1 cellular context compared by ENCODE assay signal in the genomic region with DNA sequence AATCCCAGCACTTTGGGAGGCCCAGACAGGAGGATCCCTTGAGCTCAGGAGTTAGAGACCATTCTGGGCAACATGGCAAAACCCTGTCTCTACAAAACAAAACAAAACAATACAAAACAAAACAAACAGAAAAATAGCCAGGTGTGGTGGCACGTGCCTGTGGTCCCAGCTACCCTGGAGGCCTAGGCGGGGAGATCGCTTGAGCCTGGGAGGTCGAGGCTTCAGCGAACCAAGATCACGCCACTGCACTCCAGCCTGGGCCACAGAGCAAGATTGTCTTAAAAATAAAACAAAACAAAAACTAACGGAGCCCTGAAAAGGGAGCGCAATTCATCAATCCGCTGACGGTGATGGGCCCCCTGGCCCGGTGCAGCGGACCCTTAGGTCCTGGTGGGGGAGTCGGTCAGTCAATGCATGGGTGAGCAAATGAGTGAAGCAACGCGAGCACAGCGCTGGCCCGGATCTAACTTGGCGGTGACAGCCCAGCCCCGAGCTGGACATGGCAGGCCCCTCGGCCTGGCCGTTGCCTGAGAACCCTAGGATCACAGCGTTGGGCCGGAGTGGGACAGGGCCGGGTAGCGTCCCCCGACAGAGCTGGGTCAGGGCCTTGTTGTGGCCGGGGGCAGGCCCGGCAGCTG.
TF ChIP-seq lines count a peak whose summit lies in the region.

No MANE protein-coding gene starts in this region.

TF ChIP-seq in K562, 482 proteins besides CTCF, POLR2A, EP300 and RAD21 (continued from another document and continues in another):
- TF ChIP-seq, protein P1, sequence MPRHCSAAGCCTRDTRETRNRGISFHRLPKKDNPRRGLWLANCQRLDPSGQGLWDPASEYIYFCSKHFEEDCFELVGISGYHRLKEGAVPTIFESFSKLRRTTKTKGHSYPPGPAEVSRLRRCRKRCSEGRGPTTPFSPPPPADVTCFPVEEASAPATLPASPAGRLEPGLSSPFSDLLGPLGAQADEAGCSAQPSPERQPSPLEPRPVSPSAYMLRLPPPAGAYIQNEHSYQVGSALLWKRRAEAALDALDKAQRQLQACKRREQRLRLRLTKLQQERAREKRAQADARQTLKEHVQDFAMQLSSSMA (CRISPR knock-in tag; IDR thresholded peaks at IDR 0.05): no peak
- no peak for TF ChIP-seq EGR1 (conservative IDR thresholded peaks at IDR 0.05)
- TF ChIP-seq CSDE1 (IDR thresholded peaks at IDR 0.05): no peak
- no peak for TF ChIP-seq ZNF695 (CRISPR knock-in tag; IDR thresholded peaks at IDR 0.05)
- no peak for TF ChIP-seq HDAC8 (tag; IDR thresholded peaks at IDR 0.05)
- no peak for TF ChIP-seq ZNF232 (CRISPR knock-in tag; IDR thresholded peaks at IDR 0.05)
- no peak for TF ChIP-seq NFRKB (IDR thresholded peaks at IDR 0.05; ENCODE audit: low read depth)
- TF ChIP-seq, protein P2, sequence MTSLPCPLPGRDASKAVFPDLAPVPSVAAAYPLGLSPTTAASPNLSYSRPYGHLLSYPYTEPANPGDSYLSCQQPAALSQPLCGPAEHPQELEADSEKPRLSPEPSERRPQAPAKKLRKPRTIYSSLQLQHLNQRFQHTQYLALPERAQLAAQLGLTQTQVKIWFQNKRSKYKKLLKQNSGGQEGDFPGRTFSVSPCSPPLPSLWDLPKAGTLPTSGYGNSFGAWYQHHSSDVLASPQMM (CRISPR knock-in tag; IDR thresholded peaks at IDR 0.05): no peak
- no peak for TF ChIP-seq SNRNP70 (optimal IDR thresholded peaks at IDR 0.05; ENCODE audit: low read depth, low read length)
- TF ChIP-seq ZNF3 (CRISPR knock-in tag; IDR thresholded peaks at IDR 0.05): no peak
- TF ChIP-seq NCOA6 (IDR thresholded peaks at IDR 0.05): no peak
- TF ChIP-seq ARID1B (IDR thresholded peaks at IDR 0.05): peak; percentile 12; the same call in 1 of the 2 replicates
- no peak for TF ChIP-seq ZNF699 (CRISPR knock-in tag; IDR thresholded peaks at IDR 0.05; ENCODE audit: insufficient replicate concordance)
- TF ChIP-seq ZNF175 (CRISPR knock-in tag; IDR thresholded peaks at IDR 0.05; ENCODE audit: low read depth): no peak
- no peak for TF ChIP-seq XRCC3 (IDR thresholded peaks at IDR 0.05)
- TF ChIP-seq TRIM28 (IDR thresholded peaks at IDR 0.05): no peak
- no peak for TF ChIP-seq NR2F6 (CRISPR knock-in tag; IDR thresholded peaks at IDR 0.05)
- no peak for TF ChIP-seq COPS2 (conservative IDR thresholded peaks at IDR 0.05)
- TF ChIP-seq, protein P3, sequence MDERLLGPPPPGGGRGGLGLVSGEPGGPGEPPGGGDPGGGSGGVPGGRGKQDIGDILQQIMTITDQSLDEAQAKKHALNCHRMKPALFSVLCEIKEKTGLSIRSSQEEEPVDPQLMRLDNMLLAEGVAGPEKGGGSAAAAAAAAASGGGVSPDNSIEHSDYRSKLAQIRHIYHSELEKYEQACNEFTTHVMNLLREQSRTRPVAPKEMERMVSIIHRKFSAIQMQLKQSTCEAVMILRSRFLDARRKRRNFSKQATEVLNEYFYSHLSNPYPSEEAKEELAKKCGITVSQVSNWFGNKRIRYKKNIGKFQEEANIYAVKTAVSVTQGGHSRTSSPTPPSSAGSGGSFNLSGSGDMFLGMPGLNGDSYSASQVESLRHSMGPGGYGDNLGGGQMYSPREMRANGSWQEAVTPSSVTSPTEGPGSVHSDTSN (CRISPR knock-in tag; IDR thresholded peaks at IDR 0.05; ENCODE audit: low read depth): no peak
- TF ChIP-seq, protein P3 (tag; conservative IDR thresholded peaks at IDR 0.05; ENCODE audit: low read depth): no peak
- no peak for TF ChIP-seq KDM4B (IDR thresholded peaks at IDR 0.05; ENCODE audit: borderline replicate concordance in 2 of 2, low read depth in 1 of 2)
- TF ChIP-seq, protein P4, sequence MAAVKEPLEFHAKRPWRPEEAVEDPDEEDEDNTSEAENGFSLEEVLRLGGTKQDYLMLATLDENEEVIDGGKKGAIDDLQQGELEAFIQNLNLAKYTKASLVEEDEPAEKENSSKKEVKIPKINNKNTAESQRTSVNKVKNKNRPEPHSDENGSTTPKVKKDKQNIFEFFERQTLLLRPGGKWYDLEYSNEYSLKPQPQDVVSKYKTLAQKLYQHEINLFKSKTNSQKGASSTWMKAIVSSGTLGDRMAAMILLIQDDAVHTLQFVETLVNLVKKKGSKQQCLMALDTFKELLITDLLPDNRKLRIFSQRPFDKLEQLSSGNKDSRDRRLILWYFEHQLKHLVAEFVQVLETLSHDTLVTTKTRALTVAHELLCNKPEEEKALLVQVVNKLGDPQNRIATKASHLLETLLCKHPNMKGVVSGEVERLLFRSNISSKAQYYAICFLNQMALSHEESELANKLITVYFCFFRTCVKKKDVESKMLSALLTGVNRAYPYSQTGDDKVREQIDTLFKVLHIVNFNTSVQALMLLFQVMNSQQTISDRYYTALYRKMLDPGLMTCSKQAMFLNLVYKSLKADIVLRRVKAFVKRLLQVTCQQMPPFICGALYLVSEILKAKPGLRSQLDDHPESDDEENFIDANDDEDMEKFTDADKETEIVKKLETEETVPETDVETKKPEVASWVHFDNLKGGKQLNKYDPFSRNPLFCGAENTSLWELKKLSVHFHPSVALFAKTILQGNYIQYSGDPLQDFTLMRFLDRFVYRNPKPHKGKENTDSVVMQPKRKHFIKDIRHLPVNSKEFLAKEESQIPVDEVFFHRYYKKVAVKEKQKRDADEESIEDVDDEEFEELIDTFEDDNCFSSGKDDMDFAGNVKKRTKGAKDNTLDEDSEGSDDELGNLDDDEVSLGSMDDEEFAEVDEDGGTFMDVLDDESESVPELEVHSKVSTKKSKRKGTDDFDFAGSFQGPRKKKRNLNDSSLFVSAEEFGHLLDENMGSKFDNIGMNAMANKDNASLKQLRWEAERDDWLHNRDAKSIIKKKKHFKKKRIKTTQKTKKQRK (IDR thresholded peaks at IDR 0.05; ENCODE audit: borderline replicate concordance, low read depth, low read length): no peak
- TF ChIP-seq HNRNPUL1 (IDR thresholded peaks at IDR 0.05; ENCODE audit: low read length): no peak
- no peak for TF ChIP-seq HNRNPLL (IDR thresholded peaks at IDR 0.05; ENCODE audit: low read depth, low read length, poor library complexity, severe bottlenecking)
- no peak for TF ChIP-seq NCOR1 (IDR thresholded peaks at IDR 0.05)
- no peak for TF ChIP-seq ZNF124 (CRISPR knock-in tag; IDR thresholded peaks at IDR 0.05)
- no peak for TF ChIP-seq CBFA2T3 (IDR thresholded peaks at IDR 0.05)
- no peak for TF ChIP-seq CBX8 (IDR thresholded peaks at IDR 0.05; ENCODE audit: borderline replicate concordance, extremely low read depth, low read depth, low read length, poor library complexity, severe bottlenecking)
- TF ChIP-seq, protein P5, sequence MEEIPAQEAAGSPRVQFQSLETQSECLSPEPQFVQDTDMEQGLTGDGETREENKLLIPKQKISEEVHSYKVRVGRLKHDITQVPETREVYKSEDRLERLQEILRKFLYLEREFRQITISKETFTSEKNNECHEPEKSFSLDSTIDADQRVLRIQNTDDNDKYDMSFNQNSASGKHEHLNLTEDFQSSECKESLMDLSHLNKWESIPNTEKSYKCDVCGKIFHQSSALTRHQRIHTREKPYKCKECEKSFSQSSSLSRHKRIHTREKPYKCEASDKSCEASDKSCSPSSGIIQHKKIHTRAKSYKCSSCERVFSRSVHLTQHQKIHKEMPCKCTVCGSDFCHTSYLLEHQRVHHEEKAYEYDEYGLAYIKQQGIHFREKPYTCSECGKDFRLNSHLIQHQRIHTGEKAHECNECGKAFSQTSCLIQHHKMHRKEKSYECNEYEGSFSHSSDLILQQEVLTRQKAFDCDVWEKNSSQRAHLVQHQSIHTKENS (CRISPR knock-in tag; IDR thresholded peaks at IDR 0.05): no peak
- TF ChIP-seq, protein P6, sequence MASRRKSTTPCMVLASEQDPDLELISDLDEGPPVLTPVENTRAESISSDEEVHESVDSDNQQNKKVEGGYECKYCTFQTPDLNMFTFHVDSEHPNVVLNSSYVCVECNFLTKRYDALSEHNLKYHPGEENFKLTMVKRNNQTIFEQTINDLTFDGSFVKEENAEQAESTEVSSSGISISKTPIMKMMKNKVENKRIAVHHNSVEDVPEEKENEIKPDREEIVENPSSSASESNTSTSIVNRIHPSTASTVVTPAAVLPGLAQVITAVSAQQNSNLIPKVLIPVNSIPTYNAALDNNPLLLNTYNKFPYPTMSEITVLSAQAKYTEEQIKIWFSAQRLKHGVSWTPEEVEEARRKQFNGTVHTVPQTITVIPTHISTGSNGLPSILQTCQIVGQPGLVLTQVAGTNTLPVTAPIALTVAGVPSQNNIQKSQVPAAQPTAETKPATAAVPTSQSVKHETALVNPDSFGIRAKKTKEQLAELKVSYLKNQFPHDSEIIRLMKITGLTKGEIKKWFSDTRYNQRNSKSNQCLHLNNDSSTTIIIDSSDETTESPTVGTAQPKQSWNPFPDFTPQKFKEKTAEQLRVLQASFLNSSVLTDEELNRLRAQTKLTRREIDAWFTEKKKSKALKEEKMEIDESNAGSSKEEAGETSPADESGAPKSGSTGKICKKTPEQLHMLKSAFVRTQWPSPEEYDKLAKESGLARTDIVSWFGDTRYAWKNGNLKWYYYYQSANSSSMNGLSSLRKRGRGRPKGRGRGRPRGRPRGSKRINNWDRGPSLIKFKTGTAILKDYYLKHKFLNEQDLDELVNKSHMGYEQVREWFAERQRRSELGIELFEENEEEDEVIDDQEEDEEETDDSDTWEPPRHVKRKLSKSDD (conservative IDR thresholded peaks at IDR 0.05; ENCODE audit: low read length): no peak
- no peak for TF ChIP-seq MAFF (IDR thresholded peaks at IDR 0.05; ENCODE audit: low read length)
- TF ChIP-seq PHF21A (IDR thresholded peaks at IDR 0.05; ENCODE audit: borderline replicate concordance, low read depth): no peak
- TF ChIP-seq CREM (IDR thresholded peaks at IDR 0.05; ENCODE audit: low read depth): 0 out of 2 replicates have a peak, but pooled peaks have one; percentile 17
- TF ChIP-seq POLR2G (IDR thresholded peaks at IDR 0.05; ENCODE audit: low read depth, low read length): peak; percentile 71
- no peak for TF ChIP-seq RFX1 (IDR thresholded peaks at IDR 0.05)
- TF ChIP-seq ZNF785 (CRISPR knock-in tag; IDR thresholded peaks at IDR 0.05): no peak
- no peak for TF ChIP-seq ZNF239 (CRISPR knock-in tag; IDR thresholded peaks at IDR 0.05)
- TF ChIP-seq TCF7 (IDR thresholded peaks at IDR 0.05; ENCODE audit: borderline replicate concordance): no peak
- no peak for TF ChIP-seq HNRNPH1 (optimal IDR thresholded peaks at IDR 0.05; ENCODE audit: low read depth, low read length)
- TF ChIP-seq RBM17 (IDR thresholded peaks at IDR 0.05; ENCODE audit: borderline replicate concordance, low read depth, low read length): no peak
- TF ChIP-seq ILK (tag; IDR thresholded peaks at IDR 0.05; ENCODE audit: borderline replicate concordance, low read depth): no peak
- peak; percentile 67 for TF ChIP-seq BCOR (IDR thresholded peaks at IDR 0.05)
- TF ChIP-seq, protein P7, sequence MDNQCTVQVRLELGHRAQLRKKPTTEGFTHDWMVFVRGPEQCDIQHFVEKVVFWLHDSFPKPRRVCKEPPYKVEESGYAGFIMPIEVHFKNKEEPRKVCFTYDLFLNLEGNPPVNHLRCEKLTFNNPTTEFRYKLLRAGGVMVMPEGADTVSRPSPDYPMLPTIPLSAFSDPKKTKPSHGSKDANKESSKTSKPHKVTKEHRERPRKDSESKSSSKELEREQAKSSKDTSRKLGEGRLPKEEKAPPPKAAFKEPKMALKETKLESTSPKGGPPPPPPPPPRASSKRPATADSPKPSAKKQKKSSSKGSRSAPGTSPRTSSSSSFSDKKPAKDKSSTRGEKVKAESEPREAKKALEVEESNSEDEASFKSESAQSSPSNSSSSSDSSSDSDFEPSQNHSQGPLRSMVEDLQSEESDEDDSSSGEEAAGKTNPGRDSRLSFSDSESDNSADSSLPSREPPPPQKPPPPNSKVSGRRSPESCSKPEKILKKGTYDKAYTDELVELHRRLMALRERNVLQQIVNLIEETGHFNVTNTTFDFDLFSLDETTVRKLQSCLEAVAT (IDR thresholded peaks at IDR 0.05): peak; percentile 30 to 86; a peak in 2 of 4 replicates
- no peak for TF ChIP-seq SAP30 (IDR thresholded peaks at IDR 0.05; ENCODE audit: borderline replicate concordance, insufficient read depth, low read depth, low read length, poor library complexity, severe bottlenecking)
- no peak for TF ChIP-seq CHD4 (IDR thresholded peaks at IDR 0.05; ENCODE audit: insufficient read depth, insufficient replicate concordance, low read depth, low read length, poor library complexity, severe bottlenecking)
- TF ChIP-seq, protein P8, sequence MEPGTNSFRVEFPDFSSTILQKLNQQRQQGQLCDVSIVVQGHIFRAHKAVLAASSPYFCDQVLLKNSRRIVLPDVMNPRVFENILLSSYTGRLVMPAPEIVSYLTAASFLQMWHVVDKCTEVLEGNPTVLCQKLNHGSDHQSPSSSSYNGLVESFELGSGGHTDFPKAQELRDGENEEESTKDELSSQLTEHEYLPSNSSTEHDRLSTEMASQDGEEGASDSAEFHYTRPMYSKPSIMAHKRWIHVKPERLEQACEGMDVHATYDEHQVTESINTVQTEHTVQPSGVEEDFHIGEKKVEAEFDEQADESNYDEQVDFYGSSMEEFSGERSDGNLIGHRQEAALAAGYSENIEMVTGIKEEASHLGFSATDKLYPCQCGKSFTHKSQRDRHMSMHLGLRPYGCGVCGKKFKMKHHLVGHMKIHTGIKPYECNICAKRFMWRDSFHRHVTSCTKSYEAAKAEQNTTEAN (CRISPR knock-in tag; IDR thresholded peaks at IDR 0.05): no peak
- TF ChIP-seq ESRRB (CRISPR knock-in tag; IDR thresholded peaks at IDR 0.05; ENCODE audit: borderline replicate concordance): no peak
- TF ChIP-seq, protein P9, sequence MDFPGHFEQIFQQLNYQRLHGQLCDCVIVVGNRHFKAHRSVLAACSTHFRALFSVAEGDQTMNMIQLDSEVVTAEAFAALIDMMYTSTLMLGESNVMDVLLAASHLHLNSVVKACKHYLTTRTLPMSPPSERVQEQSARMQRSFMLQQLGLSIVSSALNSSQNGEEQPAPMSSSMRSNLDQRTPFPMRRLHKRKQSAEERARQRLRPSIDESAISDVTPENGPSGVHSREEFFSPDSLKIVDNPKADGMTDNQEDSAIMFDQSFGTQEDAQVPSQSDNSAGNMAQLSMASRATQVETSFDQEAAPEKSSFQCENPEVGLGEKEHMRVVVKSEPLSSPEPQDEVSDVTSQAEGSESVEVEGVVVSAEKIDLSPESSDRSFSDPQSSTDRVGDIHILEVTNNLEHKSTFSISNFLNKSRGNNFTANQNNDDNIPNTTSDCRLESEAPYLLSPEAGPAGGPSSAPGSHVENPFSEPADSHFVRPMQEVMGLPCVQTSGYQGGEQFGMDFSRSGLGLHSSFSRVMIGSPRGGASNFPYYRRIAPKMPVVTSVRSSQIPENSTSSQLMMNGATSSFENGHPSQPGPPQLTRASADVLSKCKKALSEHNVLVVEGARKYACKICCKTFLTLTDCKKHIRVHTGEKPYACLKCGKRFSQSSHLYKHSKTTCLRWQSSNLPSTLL (IDR thresholded peaks at IDR 0.05): no peak
